Comparison of ENCODE assay signal across 15 cellular contexts in genomic region chr1:87219141-87219540, GRCh38.
"Had no signal": no experiment of that assay in that cellular context is flagged by ENCODE, and none has a peak within 500 bp of the region (broad histone marks: within the 10 kb centered on the region; RNA-seq: fewer than 3 reads in every experiment).

No MANE protein-coding gene starts in this region.

- H3K9me3 ChIP-seq: colonic mucosa, ovary, suprapubic skin, thyroid gland, uterus had no signal

- H3K4me3 ChIP-seq: colonic mucosa, gastrocnemius medialis, heart right ventricle, ovary, right atrium auricular region, sigmoid colon, skin epidermis, suprapubic skin, thyroid gland, uterus had no signal

- DNase-seq: colonic mucosa; dermis blood vessel endothelial cell; gastrocnemius medialis; heart right ventricle; hypothalamus; natural killer cell; ovary; sigmoid colon; stimulated activated CD4-positive, alpha-beta T cell treated with anti-CD3 and anti-CD28 coated beads, Interleukin-12 subunit alpha, Interleukin-12 subunit beta, amount 100 ng/mL, for 4 hours; stimulated activated naive CD8-positive, alpha-beta T cell treated with anti-CD3 and anti-CD28 coated beads, Interleukin-15, Interleukin-2, amounts not matched to agents 100 U/mL and 50 U/mL, for 24 hours; thyroid gland; uterus had no signal

- H3K36me3 ChIP-seq: colonic mucosa, gastrocnemius medialis, heart right ventricle, ovary, right atrium auricular region, sigmoid colon, suprapubic skin, thyroid gland, uterus had no signal

- ATAC-seq: gastrocnemius medialis; natural killer cell; stimulated activated naive CD8-positive, alpha-beta T cell treated with anti-CD3 and anti-CD28 coated beads, Interleukin-15, Interleukin-2, amounts not matched to agents 100 U/mL and 50 U/mL, for 24 hours had no signal

- H3K27me3 ChIP-seq: colonic mucosa, gastrocnemius medialis, heart right ventricle, ovary, right atrium auricular region, sigmoid colon, suprapubic skin, thyroid gland, uterus had no signal

- H3K27ac ChIP-seq: colonic mucosa, gastrocnemius medialis, heart right ventricle, ovary, right atrium auricular region, sigmoid colon, skin epidermis, suprapubic skin, thyroid gland, uterus had no signal

- H3K4me1 ChIP-seq: colonic mucosa, gastrocnemius medialis, right atrium auricular region, sigmoid colon, suprapubic skin, thyroid gland, uterus had no signal
